ENCODE assay signal across 17 cellular contexts in genomic region chr2:241092677-241093076, GRCh38. TPM values are rescaled to one million over a fixed set of nuclear protein-coding genes. Genes with fewer than 3 reads are reported as not detected.
DNase-seq lines count a peak whose midpoint lies in the region; ATAC-seq, FAIRE-seq and TF ChIP-seq lines count a peak whose summit lies in the region.
"Had no signal": no experiment of that assay in that cellular context is flagged by ENCODE, and none has a peak within 500 bp of the region (broad histone marks: within the 10 kb centered on the region; RNA-seq: fewer than 3 reads in every experiment).

No MANE protein-coding gene starts in this region.

- peaks cover 73% of the 10 kb centered on the region for H3K36me3 ChIP-seq in CD8-positive, alpha-beta T cell (ENCODE audit: insufficient read depth, low read length)

- no peak for TF ChIP-seq EP300 in A549 (IDR thresholded peaks at IDR 0.05)

- POLR2A ChIA-PET in A549 (lab: Yijun Ruan, JAX) = interaction anchor here (1.4 to 1.8 kb wide), 2 partner anchors 10 to 14 kb away, joined by 3 to 7 read pairs; partner anchors contain the start of gene MTERF4
- POLR2A ChIA-PET in CD8-positive, alpha-beta T cell (lab: Charles Lee) = interaction anchor here (0.9 to 7.3 kb wide), 5 partner anchors 10 to 506 kb away, joined by 3 to 139 read pairs (median 7); partner anchors contain the start of genes CAPN10, MTERF4 and PPP1R7
- POLR2A ChIA-PET in naive thymus-derived CD8-positive, alpha-beta T cell (lab: Charles Lee) = interaction anchor here (0.6 to 19.4 kb wide), 5 partner anchors 14 to 94 kb away, joined by 3 to 473 read pairs (median 4); partner anchors contain the start of genes MTERF4 and SNED1

- peak in 1 of 2 experiments; percentile 24 for DNase-seq in A549 (ENCODE audit: low read depth in 1 of 2, low spot score in 1 of 2)
- DNase-seq in CD8-positive, alpha-beta T cell = no peak
- DNase-seq in chondrocyte (ENCODE audit: low spot score) = no peak
- DNase-seq in naive thymus-derived CD8-positive, alpha-beta T cell = no peak
- DNase-seq in activated CD4-positive, alpha-beta T cell treated with anti-CD3 and anti-CD28 coated beads, Interleukin-2, amount 10 ng/mL, durations not matched to agents 24 days and 14 days = no peak
- DNase-seq: activated gamma-delta T cell treated with Interleukin-2 at 50 U/mL for 16 hours, NCI-H446 treated with DMSO at 0.1 percent for 48 hours, T1000 had no signal

- peaks cover 84% of the 10 kb centered on the region for H3K36me3 Mint-ChIP-seq in CD8-positive, alpha-beta T cell
- peaks cover 44% of the 10 kb centered on the region for H3K36me3 Mint-ChIP-seq in chondrocyte (ENCODE audit: low read depth)
- H3K36me3 Mint-ChIP-seq in naive thymus-derived CD8-positive, alpha-beta T cell = peaks cover 11 to 80% (median 50%) of the 10 kb centered on the region in 3 donors
- H3K36me3 Mint-ChIP-seq in activated CD4-positive, alpha-beta T cell treated with anti-CD3 and anti-CD28 coated beads, Interleukin-2, amount 10 ng/mL, durations not matched to agents 24 days and 14 days (ENCODE audit: low read depth) = peaks cover 59% of the 10 kb centered on the region

- TF ChIP-seq CTCF in A549 (IDR thresholded peaks at IDR 0.05) (no peak), chondrocyte (IDR thresholded peaks at IDR 0.05) (no peak)
- TF ChIP-seq CTCF in CD8-positive, alpha-beta T cell (IDR thresholded peaks at IDR 0.05) = no peak

- CTCF ChIA-PET in A549 (lab: Yijun Ruan, JAX) = no interaction called here
- CTCF ChIA-PET in CD8-positive, alpha-beta T cell (lab: Charles Lee) = interaction anchor here (0.9 to 2.1 kb wide), 3 partner anchors 9 to 16 kb away, joined by 3 to 8 read pairs (median 3); partner anchors contain the start of gene MTERF4

- H3K9me3 Mint-ChIP-seq in CD8-positive, alpha-beta T cell = no peaks in the 10 kb centered on the region
- H3K9me3 Mint-ChIP-seq in chondrocyte (ENCODE audit: low read depth) = no peaks in the 10 kb centered on the region
- H3K9me3 Mint-ChIP-seq in naive thymus-derived CD8-positive, alpha-beta T cell = no peaks in the 10 kb centered on the region
- no peaks in the 10 kb centered on the region for H3K9me3 Mint-ChIP-seq in activated CD4-positive, alpha-beta T cell treated with anti-CD3 and anti-CD28 coated beads, Interleukin-2, amount 10 ng/mL, durations not matched to agents 24 days and 14 days

- H3K27ac ChIP-seq in A549 = peak overlapping the region; percentile 60 to 72; a peak in 5 of 6 replicates
- H3K27ac ChIP-seq in CD8-positive, alpha-beta T cell (ENCODE audit: low read depth, low read length) = no peak overlapping the region
- H3K27ac ChIP-seq: neutrophil, SJCRH30, vagina had no signal

- TF ChIP-seq RAD21 in A549 (conservative IDR thresholded peaks at IDR 0.05 in 1 of 2, IDR thresholded peaks at IDR 0.05 in 1 of 2) = no peak

- no peak for TF ChIP-seq POLR2A in A549 (IDR thresholded peaks at IDR 0.05; ENCODE audit: low read length)

- H3K4me1 ChIP-seq in A549 = peaks cover 36% of the 10 kb centered on the region
- H3K4me1 ChIP-seq in CD8-positive, alpha-beta T cell (ENCODE audit: insufficient read depth, low read length) = peaks cover 57% of the 10 kb centered on the region
- H3K4me1 ChIP-seq: SJCRH30, vagina had no signal

- peak in 1 of 2 experiments; percentile 36; a peak in 3 of 6 replicates for ATAC-seq in A549
- no peak for ATAC-seq in CD8-positive, alpha-beta T cell
- no peak for ATAC-seq in naive thymus-derived CD8-positive, alpha-beta T cell
- no peak for ATAC-seq in HG03521 (IDR thresholded peaks at IDR 0.05; ENCODE audit: unreplicated experiment)
- no peak for ATAC-seq in GM18909 (IDR thresholded peaks at IDR 0.05; ENCODE audit: poor library complexity, unreplicated experiment)

- peaks cover 75% of the 10 kb centered on the region for H3K4me1 Mint-ChIP-seq in CD8-positive, alpha-beta T cell (ENCODE audit: low read depth)
- H3K4me1 Mint-ChIP-seq in chondrocyte (ENCODE audit: low read depth) = peaks cover 15% of the 10 kb centered on the region
- H3K4me1 Mint-ChIP-seq in naive thymus-derived CD8-positive, alpha-beta T cell = peaks cover 32 to 81% (median 55%) of the 10 kb centered on the region in 4 donors
- H3K4me1 Mint-ChIP-seq in activated CD4-positive, alpha-beta T cell treated with anti-CD3 and anti-CD28 coated beads, Interleukin-2, amount 10 ng/mL, durations not matched to agents 24 days and 14 days = peaks cover 18% of the 10 kb centered on the region
- H3K4me1 Mint-ChIP-seq: CD14-positive monocyte had no signal

- no peak overlapping the region for H3K4me3 ChIP-seq in A549
- no peak overlapping the region for H3K4me3 ChIP-seq in CD8-positive, alpha-beta T cell (ENCODE audit: low read depth, low read length)
- H3K4me3 ChIP-seq: SJCRH30, vagina had no signal

- peak overlapping the region; percentile 73 for H3K4me2 ChIP-seq in A549

- no peaks in the 10 kb centered on the region for H3K27me3 ChIP-seq in CD8-positive, alpha-beta T cell (ENCODE audit: insufficient read depth, low read length)
- H3K27me3 ChIP-seq: neutrophil, SJCRH30, vagina had no signal

- intact Hi-C loops in CD8-positive, alpha-beta T cell (cut with DNase I, micrococcal nuclease) = no loop called here
- intact Hi-C loops in activated CD4-positive, alpha-beta T cell treated with anti-CD3 and anti-CD28 coated beads, Interleukin-2, amount 10 ng/mL, durations not matched to agents 24 days and 14 days (cut with micrococcal nuclease) = no loop called here

- H3K27ac Mint-ChIP-seq in CD8-positive, alpha-beta T cell = peak overlapping the region; percentile 52
- H3K27ac Mint-ChIP-seq in chondrocyte (ENCODE audit: unreplicated experiment) = peak overlapping the region; percentile 71
- H3K27ac Mint-ChIP-seq in naive thymus-derived CD8-positive, alpha-beta T cell = peak overlapping the region in 9 of 10 donors; percentile 37 to 86 (median 80)
- H3K27ac Mint-ChIP-seq in activated CD4-positive, alpha-beta T cell treated with anti-CD3 and anti-CD28 coated beads, Interleukin-2, amount 10 ng/mL, durations not matched to agents 24 days and 14 days = no peak overlapping the region

- no peaks in the 10 kb centered on the region for H3K27me3 Mint-ChIP-seq in CD8-positive, alpha-beta T cell (ENCODE audit: low read depth)
- H3K27me3 Mint-ChIP-seq in chondrocyte (ENCODE audit: low read depth) = no peaks in the 10 kb centered on the region
- H3K27me3 Mint-ChIP-seq in naive thymus-derived CD8-positive, alpha-beta T cell = no peaks in the 10 kb centered on the region
- H3K27me3 Mint-ChIP-seq in activated CD4-positive, alpha-beta T cell treated with anti-CD3 and anti-CD28 coated beads, Interleukin-2, amount 10 ng/mL, durations not matched to agents 24 days and 14 days = no peaks in the 10 kb centered on the region

- H3K9me3 ChIP-seq in A549 = no peaks in the 10 kb centered on the region
- H3K9me3 ChIP-seq in CD8-positive, alpha-beta T cell (ENCODE audit: low read length) = no peaks in the 10 kb centered on the region
- H3K9me3 ChIP-seq: neutrophil, SJCRH30, vagina had no signal

- no peak for FAIRE-seq in A549 (lab: Jason Lieb, UNC)
- FAIRE-seq: endometrium, frontal cortex, H54 had no signal

- WGBS in A549 (ENCODE audit: missing lambda C conversion rate) = 73% methylated on average over 8 of the region's 8 CpGs

- H3K4me3 Mint-ChIP-seq in CD8-positive, alpha-beta T cell = no peak overlapping the region
- H3K4me3 Mint-ChIP-seq in chondrocyte (ENCODE audit: unreplicated experiment) = no peak overlapping the region
- H3K4me3 Mint-ChIP-seq in naive thymus-derived CD8-positive, alpha-beta T cell = peak overlapping the region in 2 of 10 donors; percentile 20 to 24
- no peak overlapping the region for H3K4me3 Mint-ChIP-seq in activated CD4-positive, alpha-beta T cell treated with anti-CD3 and anti-CD28 coated beads, Interleukin-2, amount 10 ng/mL, durations not matched to agents 24 days and 14 days
- H3K4me3 Mint-ChIP-seq: CD14-positive monocyte had no signal

RNA-seq across cellular contexts. Expression of gene MTERF4, which starts 9.4 kb away (rescaled TPM):
- polyA plus RNA-seq in A549 (2011; rRNA removed) = 41.5 and 44.9 TPM in 2 replicates
- 23.8 and 24.8 TPM in 2 replicates for polyA plus RNA-seq in A549 (2012; cell fraction: cytosol; rRNA removed)
- polyA plus RNA-seq in A549 (2012; cell fraction: nucleus; rRNA removed) = 32.6 and 44.7 TPM in 2 replicates
- polyA plus RNA-seq in A549 (2017; fragmentation: RNase III; extraction: RNeasy Plus Mini Kit Qiagen cat#74134 plus additional on column Dnase treatment) = 39.9 to 51.5 TPM (median 47.1 TPM) in 3 replicates
- polyA minus RNA-seq in A549 (2011; rRNA and poly(A)+ RNA removed) = 33.8 and 41.7 TPM in 2 replicates
- 100 to 1,000 TPM in 1 of 2 experiments, 10 to 100 TPM in 1; 100.0 to 102 TPM for total RNA-seq in CD8-positive, alpha-beta T cell
- 21.5 to 34.1 TPM (median 22.6 TPM) in 3 replicates for total RNA-seq in chondrocyte
- total RNA-seq in naive thymus-derived CD8-positive, alpha-beta T cell = 100 to 1,000 TPM; 265 to 270 TPM
- polyA plus RNA-seq in naive thymus-derived CD8-positive, alpha-beta T cell = 10 to 100 TPM; 46.4 to 82.1 (median 57.8) TPM
- 39.3 and 43.9 TPM in 2 replicates for total RNA-seq in activated CD4-positive, alpha-beta T cell treated with anti-CD3 and anti-CD28 coated beads, Interleukin-2, amount 10 ng/mL, durations not matched to agents 24 days and 14 days

RNA-seq across cellular contexts. Expression of gene PASK, which starts 56.6 kb away (rescaled TPM):
- polyA plus RNA-seq in A549 (2011; rRNA removed) (7.4 and 10.3 TPM in 2 replicates), A549 (2017; fragmentation: RNase III; extraction: RNeasy Plus Mini Kit Qiagen cat#74134 plus additional on column Dnase treatment) (11.7 to 12.4 TPM (median 12.2 TPM) in 3 replicates)
- 9.5 and 11.1 TPM in 2 replicates for polyA plus RNA-seq in A549 (2012; cell fraction: cytosol; rRNA removed)
- polyA plus RNA-seq in A549 (2012; cell fraction: nucleus; rRNA removed) = 48.8 and 66.8 TPM in 2 replicates
- 12.6 and 20.9 TPM in 2 replicates for polyA minus RNA-seq in A549 (2011; rRNA and poly(A)+ RNA removed)
- 100 to 1,000 TPM; 306 to 329 TPM for total RNA-seq in CD8-positive, alpha-beta T cell
- 4.4 to 13.8 TPM (median 4.5 TPM) in 3 replicates for total RNA-seq in chondrocyte
- 100 to 1,000 TPM; 550 to 574 TPM for total RNA-seq in naive thymus-derived CD8-positive, alpha-beta T cell
- polyA plus RNA-seq in naive thymus-derived CD8-positive, alpha-beta T cell = 10 to 100 TPM; 68.3 to 78.7 (median 69.9) TPM
- 87.5 and 92.0 TPM in 2 replicates for total RNA-seq in activated CD4-positive, alpha-beta T cell treated with anti-CD3 and anti-CD28 coated beads, Interleukin-2, amount 10 ng/mL, durations not matched to agents 24 days and 14 days

RNA-seq across cellular contexts. Expression of gene PPP1R7, which starts 57.6 kb away (rescaled TPM):
- polyA plus RNA-seq in A549 (2011; rRNA removed) (50.0 and 76.4 TPM in 2 replicates), A549 (2017; fragmentation: RNase III; extraction: RNeasy Plus Mini Kit Qiagen cat#74134 plus additional on column Dnase treatment) (124 to 136 TPM (median 129 TPM) in 3 replicates)
- polyA plus RNA-seq in A549 (2012; cell fraction: cytosol; rRNA removed) = 35.8 and 48.1 TPM in 2 replicates
- 21.8 and 24.9 TPM in 2 replicates for polyA plus RNA-seq in A549 (2012; cell fraction: nucleus; rRNA removed)
- 22.3 and 23.8 TPM in 2 replicates for polyA minus RNA-seq in A549 (2011; rRNA and poly(A)+ RNA removed)
- 10 to 100 TPM; 47.5 to 50.9 TPM for total RNA-seq in CD8-positive, alpha-beta T cell
- total RNA-seq in chondrocyte = 43.1 to 54.2 TPM (median 44.3 TPM) in 3 replicates
- total RNA-seq in naive thymus-derived CD8-positive, alpha-beta T cell = 10 to 100 TPM; 60.4 to 65.4 TPM
- 100 to 1,000 TPM; 109 to 115 (median 112) TPM for polyA plus RNA-seq in naive thymus-derived CD8-positive, alpha-beta T cell
- 111 and 113 TPM in 2 replicates for total RNA-seq in activated CD4-positive, alpha-beta T cell treated with anti-CD3 and anti-CD28 coated beads, Interleukin-2, amount 10 ng/mL, durations not matched to agents 24 days and 14 days
